Comparison of ENCODE assay signal across 1 cellular context in the genomic region with DNA sequence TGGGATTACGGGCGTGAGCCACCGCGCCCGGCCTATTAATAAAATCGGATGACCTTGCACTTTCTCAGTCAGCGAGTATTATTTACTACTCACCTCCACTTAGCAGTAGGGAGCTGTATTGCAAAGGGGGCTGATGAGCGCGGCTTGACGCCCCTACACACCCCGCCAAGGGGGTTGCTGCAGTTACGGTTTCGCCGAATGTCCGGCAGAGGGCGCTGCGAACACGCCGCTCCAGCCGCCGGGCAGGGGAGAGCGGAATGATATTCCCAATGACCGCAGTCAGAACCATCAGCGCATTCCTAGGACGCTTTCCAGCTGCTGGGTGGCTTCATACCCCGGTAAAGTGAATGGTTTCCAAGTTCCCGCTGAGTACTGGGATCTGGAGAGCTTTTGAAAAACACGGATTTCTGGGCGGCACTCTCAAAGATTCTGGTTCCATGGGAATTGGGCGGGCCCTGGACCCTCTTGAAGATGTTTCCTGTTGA.
TF ChIP-seq lines count a peak whose summit lies in the region.

No MANE protein-coding gene starts in this region.

TF ChIP-seq in HEK293, 187 proteins besides CTCF, POLR2A, EP300 and RAD21 (continued from another document and continues in another):
- TF ChIP-seq, protein P1, sequence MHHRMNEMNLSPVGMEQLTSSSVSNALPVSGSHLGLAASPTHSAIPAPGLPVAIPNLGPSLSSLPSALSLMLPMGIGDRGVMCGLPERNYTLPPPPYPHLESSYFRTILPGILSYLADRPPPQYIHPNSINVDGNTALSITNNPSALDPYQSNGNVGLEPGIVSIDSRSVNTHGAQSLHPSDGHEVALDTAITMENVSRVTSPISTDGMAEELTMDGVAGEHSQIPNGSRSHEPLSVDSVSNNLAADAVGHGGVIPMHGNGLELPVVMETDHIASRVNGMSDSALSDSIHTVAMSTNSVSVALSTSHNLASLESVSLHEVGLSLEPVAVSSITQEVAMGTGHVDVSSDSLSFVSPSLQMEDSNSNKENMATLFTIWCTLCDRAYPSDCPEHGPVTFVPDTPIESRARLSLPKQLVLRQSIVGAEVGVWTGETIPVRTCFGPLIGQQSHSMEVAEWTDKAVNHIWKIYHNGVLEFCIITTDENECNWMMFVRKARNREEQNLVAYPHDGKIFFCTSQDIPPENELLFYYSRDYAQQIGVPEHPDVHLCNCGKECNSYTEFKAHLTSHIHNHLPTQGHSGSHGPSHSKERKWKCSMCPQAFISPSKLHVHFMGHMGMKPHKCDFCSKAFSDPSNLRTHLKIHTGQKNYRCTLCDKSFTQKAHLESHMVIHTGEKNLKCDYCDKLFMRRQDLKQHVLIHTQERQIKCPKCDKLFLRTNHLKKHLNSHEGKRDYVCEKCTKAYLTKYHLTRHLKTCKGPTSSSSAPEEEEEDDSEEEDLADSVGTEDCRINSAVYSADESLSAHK (tag by site-specific recombination; IDR thresholded peaks at IDR 0.05), result no peak
- TF ChIP-seq, protein P2, sequence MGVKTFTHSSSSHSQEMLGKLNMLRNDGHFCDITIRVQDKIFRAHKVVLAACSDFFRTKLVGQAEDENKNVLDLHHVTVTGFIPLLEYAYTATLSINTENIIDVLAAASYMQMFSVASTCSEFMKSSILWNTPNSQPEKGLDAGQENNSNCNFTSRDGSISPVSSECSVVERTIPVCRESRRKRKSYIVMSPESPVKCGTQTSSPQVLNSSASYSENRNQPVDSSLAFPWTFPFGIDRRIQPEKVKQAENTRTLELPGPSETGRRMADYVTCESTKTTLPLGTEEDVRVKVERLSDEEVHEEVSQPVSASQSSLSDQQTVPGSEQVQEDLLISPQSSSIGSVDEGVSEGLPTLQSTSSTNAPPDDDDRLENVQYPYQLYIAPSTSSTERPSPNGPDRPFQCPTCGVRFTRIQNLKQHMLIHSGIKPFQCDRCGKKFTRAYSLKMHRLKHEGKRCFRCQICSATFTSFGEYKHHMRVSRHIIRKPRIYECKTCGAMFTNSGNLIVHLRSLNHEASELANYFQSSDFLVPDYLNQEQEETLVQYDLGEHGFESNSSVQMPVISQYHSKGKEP (tag by site-specific recombination; IDR thresholded peaks at IDR 0.05), result no peak
- TF ChIP-seq ZBTB1 (tag by site-specific recombination; IDR thresholded peaks at IDR 0.05) (no peak), ZNF677 (tag by site-specific recombination; IDR thresholded peaks at IDR 0.05) (no peak), ZNF391 (tag by site-specific recombination; IDR thresholded peaks at IDR 0.05; ENCODE audit: borderline replicate concordance, low read depth) (0 out of 2 replicates have a peak, but pooled peaks have one; percentile 50), ZNF221 (tag by site-specific recombination; IDR thresholded peaks at IDR 0.05; ENCODE audit: borderline replicate concordance) (no peak), ZNF155 (tag by site-specific recombination; IDR thresholded peaks at IDR 0.05) (no peak), TCF7L2 (IDR thresholded peaks at IDR 0.05; ENCODE audit: borderline replicate concordance, low read depth, low read length) (no peak), ZSCAN30 (tag by site-specific recombination; IDR thresholded peaks at IDR 0.05) (peak; percentile 92), ZNF473 (tag by site-specific recombination; IDR thresholded peaks at IDR 0.05) (no peak), ZSCAN23 (tag by site-specific recombination; IDR thresholded peaks at IDR 0.05) (no peak), ZNF544 (tag by site-specific recombination; IDR thresholded peaks at IDR 0.05) (no peak), GLI4 (tag by site-specific recombination; IDR thresholded peaks at IDR 0.05) (no peak), ZBTB8A (tag by site-specific recombination; IDR thresholded peaks at IDR 0.05) (no peak; the same call in 1 of the 2 replicates), EGR2 (tag by site-specific recombination; IDR thresholded peaks at IDR 0.05; ENCODE audit: low read depth) (no peak), KLF1 (tag by site-specific recombination; IDR thresholded peaks at IDR 0.05) (no peak), SETDB1 (IDR thresholded peaks at IDR 0.05; ENCODE audit: insufficient read length, low read length) (no peak), ZNF112 (tag by site-specific recombination; IDR thresholded peaks at IDR 0.05) (no peak), ZNF530 (tag by site-specific recombination; IDR thresholded peaks at IDR 0.05; ENCODE audit: low read depth) (no peak), ZBTB20 (tag by site-specific recombination; IDR thresholded peaks at IDR 0.05) (no peak), ZNF624 (tag by site-specific recombination; IDR thresholded peaks at IDR 0.05) (no peak), ZNF837 (tag by site-specific recombination; IDR thresholded peaks at IDR 0.05) (no peak), IKZF3 (tag by site-specific recombination; IDR thresholded peaks at IDR 0.05) (peak; percentile 87), ZNF37A (tag by site-specific recombination; IDR thresholded peaks at IDR 0.05) (no peak), KLF10 (tag by site-specific recombination; IDR thresholded peaks at IDR 0.05) (no peak), HOXD13 (CRISPR knock-in tag; IDR thresholded peaks at IDR 0.05; ENCODE audit: borderline replicate concordance) (no peak), ZFP37 (tag by site-specific recombination; IDR thresholded peaks at IDR 0.05) (0 out of 2 replicates have a peak, but pooled peaks have one; percentile 64), ZNF350 (tag by site-specific recombination; IDR thresholded peaks at IDR 0.05) (no peak), OSR2 (tag by site-specific recombination; IDR thresholded peaks at IDR 0.05) (no peak), ZNF394 (tag by site-specific recombination; IDR thresholded peaks at IDR 0.05; ENCODE audit: borderline replicate concordance) (0 out of 2 replicates have a peak, but pooled peaks have one; percentile 21), ZNF510 (tag by site-specific recombination; IDR thresholded peaks at IDR 0.05; ENCODE audit: insufficient replicate concordance) (no peak), FEZF1 (tag by site-specific recombination; IDR thresholded peaks at IDR 0.05) (no peak), ZNF660 (tag by site-specific recombination; IDR thresholded peaks at IDR 0.05) (peak; percentile 80; the same call in 1 of the 2 replicates), ZNF626 (tag by site-specific recombination; IDR thresholded peaks at IDR 0.05) (no peak), GLIS1 (tag by site-specific recombination; IDR thresholded peaks at IDR 0.05) (0 out of 2 replicates have a peak, but pooled peaks have one; percentile 23), ZNF2 (tag by site-specific recombination; IDR thresholded peaks at IDR 0.05) (peak; percentile 63; the same call in 1 of the 2 replicates), ZNF600 (tag by site-specific recombination; IDR thresholded peaks at IDR 0.05) (peak; percentile 55; the same call in 1 of the 2 replicates), ZNF16 (tag by site-specific recombination; IDR thresholded peaks at IDR 0.05; ENCODE audit: low read depth) (no peak), ZFP41 (tag by site-specific recombination; IDR thresholded peaks at IDR 0.05; ENCODE audit: borderline replicate concordance) (no peak), ZNF302 (tag by site-specific recombination; IDR thresholded peaks at IDR 0.05; ENCODE audit: low read depth) (no peak), ZNF701 (tag by site-specific recombination; IDR thresholded peaks at IDR 0.05) (no peak), ZNF138 (tag by site-specific recombination; IDR thresholded peaks at IDR 0.05; ENCODE audit: borderline replicate concordance) (no peak), ZNF776 (tag by site-specific recombination; IDR thresholded peaks at IDR 0.05; ENCODE audit: borderline replicate concordance) (no peak), SCRT1 (tag by site-specific recombination; IDR thresholded peaks at IDR 0.05; ENCODE audit: borderline replicate concordance) (no peak)
- TF ChIP-seq, protein P3, sequence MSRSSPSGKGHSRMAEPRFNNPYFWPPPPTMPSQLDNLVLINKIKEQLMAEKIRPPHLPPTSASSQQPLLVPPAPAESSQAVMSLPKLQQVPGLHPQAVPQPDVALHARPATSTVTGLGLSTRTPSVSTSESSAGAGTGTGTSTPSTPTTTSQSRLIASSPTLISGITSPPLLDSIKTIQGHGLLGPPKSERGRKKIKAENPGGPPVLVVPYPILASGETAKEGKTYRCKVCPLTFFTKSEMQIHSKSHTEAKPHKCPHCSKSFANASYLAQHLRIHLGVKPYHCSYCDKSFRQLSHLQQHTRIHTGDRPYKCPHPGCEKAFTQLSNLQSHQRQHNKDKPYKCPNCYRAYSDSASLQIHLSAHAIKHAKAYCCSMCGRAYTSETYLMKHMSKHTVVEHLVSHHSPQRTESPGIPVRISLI (tag by site-specific recombination; IDR thresholded peaks at IDR 0.05), result no peak
- TF ChIP-seq, protein P4, sequence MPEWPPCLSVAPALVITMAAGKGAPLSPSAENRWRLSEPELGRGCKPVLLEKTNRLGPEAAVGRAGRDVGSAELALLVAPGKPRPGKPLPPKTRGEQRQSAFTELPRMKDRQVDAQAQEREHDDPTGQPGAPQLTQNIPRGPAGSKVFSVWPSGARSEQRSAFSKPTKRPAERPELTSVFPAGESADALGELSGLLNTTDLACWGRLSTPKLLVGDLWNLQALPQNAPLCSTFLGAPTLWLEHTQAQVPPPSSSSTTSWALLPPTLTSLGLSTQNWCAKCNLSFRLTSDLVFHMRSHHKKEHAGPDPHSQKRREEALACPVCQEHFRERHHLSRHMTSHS (tag by site-specific recombination; IDR thresholded peaks at IDR 0.05), result no peak
- TF ChIP-seq, protein P5, sequence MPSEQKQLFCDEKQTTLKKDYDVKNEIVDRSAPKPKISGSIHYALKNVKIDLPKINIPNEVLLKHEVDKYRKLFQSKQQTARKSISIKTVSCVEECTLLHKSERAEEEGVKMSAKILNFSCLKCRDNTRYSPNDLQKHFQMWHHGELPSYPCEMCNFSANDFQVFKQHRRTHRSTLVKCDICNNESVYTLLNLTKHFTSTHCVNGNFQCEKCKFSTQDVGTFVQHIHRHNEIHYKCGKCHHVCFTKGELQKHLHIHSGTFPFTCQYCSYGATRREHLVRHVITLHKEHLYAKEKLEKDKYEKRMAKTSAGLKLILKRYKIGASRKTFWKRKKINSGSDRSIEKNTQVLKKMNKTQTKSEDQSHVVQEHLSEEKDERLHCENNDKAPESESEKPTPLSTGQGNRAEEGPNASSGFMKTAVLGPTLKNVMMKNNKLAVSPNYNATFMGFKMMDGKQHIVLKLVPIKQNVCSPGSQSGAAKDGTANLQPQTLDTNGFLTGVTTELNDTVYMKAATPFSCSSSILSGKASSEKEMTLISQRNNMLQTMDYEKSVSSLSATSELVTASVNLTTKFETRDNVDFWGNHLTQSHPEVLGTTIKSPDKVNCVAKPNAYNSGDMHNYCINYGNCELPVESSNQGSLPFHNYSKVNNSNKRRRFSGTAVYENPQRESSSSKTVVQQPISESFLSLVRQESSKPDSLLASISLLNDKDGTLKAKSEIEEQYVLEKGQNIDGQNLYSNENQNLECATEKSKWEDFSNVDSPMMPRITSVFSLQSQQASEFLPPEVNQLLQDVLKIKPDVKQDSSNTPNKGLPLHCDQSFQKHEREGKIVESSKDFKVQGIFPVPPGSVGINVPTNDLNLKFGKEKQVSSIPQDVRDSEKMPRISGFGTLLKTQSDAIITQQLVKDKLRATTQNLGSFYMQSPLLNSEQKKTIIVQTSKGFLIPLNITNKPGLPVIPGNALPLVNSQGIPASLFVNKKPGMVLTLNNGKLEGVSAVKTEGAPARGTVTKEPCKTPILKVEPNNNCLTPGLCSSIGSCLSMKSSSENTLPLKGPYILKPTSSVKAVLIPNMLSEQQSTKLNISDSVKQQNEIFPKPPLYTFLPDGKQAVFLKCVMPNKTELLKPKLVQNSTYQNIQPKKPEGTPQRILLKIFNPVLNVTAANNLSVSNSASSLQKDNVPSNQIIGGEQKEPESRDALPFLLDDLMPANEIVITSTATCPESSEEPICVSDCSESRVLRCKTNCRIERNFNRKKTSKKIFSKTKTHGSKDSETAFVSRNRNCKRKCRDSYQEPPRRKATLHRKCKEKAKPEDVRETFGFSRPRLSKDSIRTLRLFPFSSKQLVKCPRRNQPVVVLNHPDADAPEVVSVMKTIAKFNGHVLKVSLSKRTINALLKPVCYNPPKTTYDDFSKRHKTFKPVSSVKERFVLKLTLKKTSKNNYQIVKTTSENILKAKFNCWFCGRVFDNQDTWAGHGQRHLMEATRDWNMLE (tag by site-specific recombination; conservative IDR thresholded peaks at IDR 0.05; ENCODE audit: low read depth), result no peak
- TF ChIP-seq, protein P6, sequence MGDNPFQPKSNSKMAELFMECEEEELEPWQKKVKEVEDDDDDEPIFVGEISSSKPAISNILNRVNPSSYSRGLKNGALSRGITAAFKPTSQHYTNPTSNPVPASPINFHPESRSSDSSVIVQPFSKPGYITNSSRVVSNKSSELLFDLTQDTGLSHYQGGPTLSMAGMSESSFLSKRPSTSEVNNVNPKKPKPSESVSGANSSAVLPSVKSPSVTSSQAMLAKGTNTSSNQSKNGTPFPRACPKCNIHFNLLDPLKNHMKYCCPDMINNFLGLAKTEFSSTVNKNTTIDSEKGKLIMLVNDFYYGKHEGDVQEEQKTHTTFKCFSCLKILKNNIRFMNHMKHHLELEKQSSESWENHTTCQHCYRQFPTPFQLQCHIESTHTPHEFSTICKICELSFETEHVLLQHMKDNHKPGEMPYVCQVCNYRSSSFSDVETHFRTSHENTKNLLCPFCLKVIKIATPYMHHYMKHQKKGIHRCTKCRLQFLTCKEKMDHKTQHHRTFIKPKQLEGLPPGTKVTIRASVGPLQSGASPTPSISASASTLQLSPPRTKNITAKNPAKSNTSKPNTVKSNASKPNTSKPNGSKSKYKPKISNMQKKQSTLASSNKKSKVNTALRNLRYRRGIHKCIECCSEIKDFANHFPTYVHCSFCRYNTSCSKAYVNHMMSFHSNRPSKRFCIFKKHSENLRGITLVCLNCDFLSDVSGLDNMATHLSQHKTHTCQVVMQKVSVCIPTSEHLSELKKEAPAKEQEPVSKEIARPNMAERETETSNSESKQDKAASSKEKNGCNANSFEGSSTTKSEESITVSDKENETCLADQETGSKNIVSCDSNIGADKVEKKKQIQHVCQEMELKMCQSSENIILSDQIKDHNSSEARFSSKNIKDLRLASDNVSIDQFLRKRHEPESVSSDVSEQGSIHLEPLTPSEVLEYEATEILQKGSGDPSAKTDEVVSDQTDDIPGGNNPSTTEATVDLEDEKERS (tag by site-specific recombination; IDR thresholded peaks at IDR 0.05), result no peak
- TF ChIP-seq, protein P7, sequence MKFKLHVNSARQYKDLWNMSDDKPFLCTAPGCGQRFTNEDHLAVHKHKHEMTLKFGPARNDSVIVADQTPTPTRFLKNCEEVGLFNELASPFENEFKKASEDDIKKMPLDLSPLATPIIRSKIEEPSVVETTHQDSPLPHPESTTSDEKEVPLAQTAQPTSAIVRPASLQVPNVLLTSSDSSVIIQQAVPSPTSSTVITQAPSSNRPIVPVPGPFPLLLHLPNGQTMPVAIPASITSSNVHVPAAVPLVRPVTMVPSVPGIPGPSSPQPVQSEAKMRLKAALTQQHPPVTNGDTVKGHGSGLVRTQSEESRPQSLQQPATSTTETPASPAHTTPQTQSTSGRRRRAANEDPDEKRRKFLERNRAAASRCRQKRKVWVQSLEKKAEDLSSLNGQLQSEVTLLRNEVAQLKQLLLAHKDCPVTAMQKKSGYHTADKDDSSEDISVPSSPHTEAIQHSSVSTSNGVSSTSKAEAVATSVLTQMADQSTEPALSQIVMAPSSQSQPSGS (tag by site-specific recombination; IDR thresholded peaks at IDR 0.05; ENCODE audit: low read depth), result no peak
